Comparison of ENCODE assay signal across 1 cellular context in genomic region chr21:34813266-34813886, GRCh38.
TF ChIP-seq lines count a peak whose summit lies in the region.

No MANE protein-coding gene starts in this region.

TF ChIP-seq in A549, 52 proteins besides CTCF, POLR2A, EP300 and RAD21 (continued from another document):
- TF ChIP-seq, protein P1, sequence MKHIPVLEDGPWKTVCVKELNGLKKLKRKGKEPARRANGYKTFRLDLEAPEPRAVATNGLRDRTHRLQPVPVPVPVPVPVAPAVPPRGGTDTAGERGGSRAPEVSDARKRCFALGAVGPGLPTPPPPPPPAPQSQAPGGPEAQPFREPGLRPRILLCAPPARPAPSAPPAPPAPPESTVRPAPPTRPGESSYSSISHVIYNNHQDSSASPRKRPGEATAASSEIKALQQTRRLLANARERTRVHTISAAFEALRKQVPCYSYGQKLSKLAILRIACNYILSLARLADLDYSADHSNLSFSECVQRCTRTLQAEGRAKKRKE (CRISPR knock-in tag; IDR thresholded peaks at IDR 0.05; ENCODE audit: low read depth), result peak; percentile 57; the same call in 1 of the 2 replicates
- TF ChIP-seq JUN (IDR thresholded peaks at IDR 0.05) (peak in 1 of 2 experiments; percentile 32; a peak in 2 of 5 replicates), PBX3 (IDR thresholded peaks at IDR 0.05) (no peak), CHD2 (IDR thresholded peaks at IDR 0.05; ENCODE audit: low read length, partially characterized antibody) (no peak), E2F6 (IDR thresholded peaks at IDR 0.05; ENCODE audit: borderline replicate concordance, low read depth) (no peak), PHF8 (IDR thresholded peaks at IDR 0.05; ENCODE audit: borderline replicate concordance, low read depth) (no peak), GATA3 (IDR thresholded peaks at IDR 0.05; ENCODE audit: borderline replicate concordance) (no peak), SMC3 (IDR thresholded peaks at IDR 0.05) (no peak), POLR2AphosphoS2 (conservative IDR thresholded peaks at IDR 0.05; ENCODE audit: low read length) (no peak), HOXA7 (CRISPR knock-in tag; IDR thresholded peaks at IDR 0.05) (no peak), BHLHE40 (IDR thresholded peaks at IDR 0.05; ENCODE audit: low read depth, low read length) (no peak), CBX2 (IDR thresholded peaks at IDR 0.05; ENCODE audit: borderline replicate concordance, low read depth) (no peak), NR3C1 (IDR thresholded peaks at IDR 0.05) (no peak), RARB (CRISPR knock-in tag; IDR thresholded peaks at IDR 0.05) (no peak), ESRRA (IDR thresholded peaks at IDR 0.05; ENCODE audit: borderline replicate concordance, low read length) (no peak), TFCP2L1 (CRISPR knock-in tag; IDR thresholded peaks at IDR 0.05) (no peak), RNF2 (IDR thresholded peaks at IDR 0.05; ENCODE audit: borderline replicate concordance, low read depth) (no peak), EHMT2 (IDR thresholded peaks at IDR 0.05; ENCODE audit: low read depth) (no peak), NPAS2 (CRISPR knock-in tag; IDR thresholded peaks at IDR 0.05; ENCODE audit: borderline replicate concordance) (no peak), SREBF2 (IDR thresholded peaks at IDR 0.05) (no peak), KDM1A (IDR thresholded peaks at IDR 0.05; ENCODE audit: low read depth) (no peak), CHD4 (IDR thresholded peaks at IDR 0.05; ENCODE audit: borderline replicate concordance) (no peak), RCOR1 (IDR thresholded peaks at IDR 0.05; ENCODE audit: low read depth, low read length) (no peak), HOXB5 (CRISPR knock-in tag; IDR thresholded peaks at IDR 0.05) (no peak), HEYL (CRISPR knock-in tag; IDR thresholded peaks at IDR 0.05) (no peak), MAZ (IDR thresholded peaks at IDR 0.05; ENCODE audit: borderline replicate concordance, low read depth, low read length) (no peak), FOXS1 (CRISPR knock-in tag; IDR thresholded peaks at IDR 0.05) (no peak), MYC (IDR thresholded peaks at IDR 0.05; ENCODE audit: borderline replicate concordance, low read length) (no peak), JUNB (IDR thresholded peaks at IDR 0.05) (0 out of 2 replicates have a peak, but pooled peaks have one; percentile 11), TP53 (CRISPR knock-in tag; IDR thresholded peaks at IDR 0.05) (no peak), RFX5 (IDR thresholded peaks at IDR 0.05) (no peak), ZFP36 (IDR thresholded peaks at IDR 0.05; ENCODE audit: borderline replicate concordance, partially characterized antibody) (no peak), MAFK (IDR thresholded peaks at IDR 0.05; ENCODE audit: partially characterized antibody) (no peak), HOXB13 (CRISPR knock-in tag; IDR thresholded peaks at IDR 0.05; ENCODE audit: low read depth) (no peak), ZNF302 (CRISPR knock-in tag; IDR thresholded peaks at IDR 0.05) (no peak), CBX8 (IDR thresholded peaks at IDR 0.05) (no peak), ZSCAN20 (CRISPR knock-in tag; IDR thresholded peaks at IDR 0.05) (no peak), FOSL2 (IDR thresholded peaks at IDR 0.05) (no peak), FOSL2 (CRISPR knock-in tag; IDR thresholded peaks at IDR 0.05) (peak; percentile 56)
- TF ChIP-seq, protein P2, sequence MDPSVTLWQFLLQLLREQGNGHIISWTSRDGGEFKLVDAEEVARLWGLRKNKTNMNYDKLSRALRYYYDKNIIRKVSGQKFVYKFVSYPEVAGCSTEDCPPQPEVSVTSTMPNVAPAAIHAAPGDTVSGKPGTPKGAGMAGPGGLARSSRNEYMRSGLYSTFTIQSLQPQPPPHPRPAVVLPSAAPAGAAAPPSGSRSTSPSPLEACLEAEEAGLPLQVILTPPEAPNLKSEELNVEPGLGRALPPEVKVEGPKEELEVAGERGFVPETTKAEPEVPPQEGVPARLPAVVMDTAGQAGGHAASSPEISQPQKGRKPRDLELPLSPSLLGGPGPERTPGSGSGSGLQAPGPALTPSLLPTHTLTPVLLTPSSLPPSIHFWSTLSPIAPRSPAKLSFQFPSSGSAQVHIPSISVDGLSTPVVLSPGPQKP (IDR thresholded peaks at IDR 0.05; ENCODE audit: low read depth, low read length), result no peak
- TF ChIP-seq, protein P3, sequence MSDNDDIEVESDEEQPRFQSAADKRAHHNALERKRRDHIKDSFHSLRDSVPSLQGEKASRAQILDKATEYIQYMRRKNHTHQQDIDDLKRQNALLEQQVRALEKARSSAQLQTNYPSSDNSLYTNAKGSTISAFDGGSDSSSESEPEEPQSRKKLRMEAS (IDR thresholded peaks at IDR 0.05), result 0 out of 2 replicates have a peak, but pooled peaks have one; percentile 13
- TF ChIP-seq, protein P4, sequence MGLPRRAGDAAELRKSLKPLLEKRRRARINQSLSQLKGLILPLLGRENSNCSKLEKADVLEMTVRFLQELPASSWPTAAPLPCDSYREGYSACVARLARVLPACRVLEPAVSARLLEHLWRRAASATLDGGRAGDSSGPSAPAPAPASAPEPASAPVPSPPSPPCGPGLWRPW (IDR thresholded peaks at IDR 0.05), result no peak
